Comparison of ENCODE assay signal across 10 cellular contexts in genomic region chr17:65455972-65456343, GRCh38.
A peak's percentile ranks its signal among the peaks of the same experiment; 100 is the strongest.
DNase-seq lines count a peak whose midpoint lies in the region; ATAC-seq and TF ChIP-seq lines count a peak whose summit lies in the region.
"Had no signal": no experiment of that assay in that cellular context is flagged by ENCODE, and none has a peak within 500 bp of the region (broad histone marks: within the 10 kb centered on the region; RNA-seq: fewer than 3 reads in every experiment).

No MANE protein-coding gene starts in this region.

- H3K36me3 ChIP-seq in adipocyte (ENCODE audit: control insufficient read depth, insufficient read depth, low read length, severe bottlenecking) (no peaks in the 10 kb centered on the region), kidney epithelial cell (ENCODE audit: control insufficient read depth, insufficient read depth, low read length) (no peaks in the 10 kb centered on the region), vagina (no peaks in the 10 kb centered on the region)
- H3K36me3 ChIP-seq: neutrophil had no signal

- H3K9me3 ChIP-seq in adipocyte (ENCODE audit: control insufficient read depth, low read length): peaks cover 3% of the 10 kb centered on the region
- no peaks in the 10 kb centered on the region for H3K9me3 ChIP-seq in vagina
- H3K9me3 ChIP-seq: neutrophil had no signal

- intact Hi-C loops in vagina (cut with DNase I): no loop called here

- no peak overlapping the region for H3K4me3 ChIP-seq in adipocyte (ENCODE audit: low read length)
- no peak overlapping the region for H3K4me3 ChIP-seq in kidney epithelial cell (ENCODE audit: low read depth, low read length)
- no peak overlapping the region for H3K4me3 ChIP-seq in vagina

- ATAC-seq in GM18519 (IDR thresholded peaks at IDR 0.05; ENCODE audit: low FRiP score, unreplicated experiment) (no peak), HG02571 (IDR thresholded peaks at IDR 0.05; ENCODE audit: unreplicated experiment) (no peak)

- H3K27me3 ChIP-seq in adipocyte (replicated peaks; ENCODE audit: control insufficient read depth, insufficient read depth, low read length) (peaks cover 17% of the 10 kb centered on the region), kidney epithelial cell (ENCODE audit: control insufficient read depth, insufficient read depth, low read length) (peaks cover 9% of the 10 kb centered on the region), vagina (no peaks in the 10 kb centered on the region)

- DNase-seq in stimulated activated CD4-positive, alpha-beta T cell treated with anti-CD3 and anti-CD28 coated beads, Interleukin-4, amount 100 ng/mL, for 1 hour: peak; percentile 3
- no peak for DNase-seq in stimulated activated CD4-positive, alpha-beta T cell treated with anti-CD3 and anti-CD28 coated beads, Interleukin-4, amount 100 ng/mL, for 24 hours
- DNase-seq in adipocyte (ENCODE audit: low read depth) (peak; percentile 36), kidney epithelial cell (ENCODE audit: low read depth) (no peak), vagina (ENCODE audit: extremely low spot score in 2 of 2) (no peak), hepatic stellate cell (ENCODE audit: low spot score) (no peak)
- DNase-seq: activated naive CD8-positive, alpha-beta T cell treated with anti-CD3 and anti-CD28 coated beads for 36 hours had no signal

- H3K4me1 ChIP-seq in adipocyte (ENCODE audit: control insufficient read depth, insufficient read depth, low read length) (peaks cover 35% of the 10 kb centered on the region), vagina (peaks cover 7% of the 10 kb centered on the region)

- peak overlapping the region; percentile 33 for H3K27ac ChIP-seq in vagina
- H3K27ac ChIP-seq: neutrophil had no signal

- no peak for TF ChIP-seq POLR2A in vagina (IDR thresholded peaks at IDR 0.05)

- H3K9ac ChIP-seq in adipocyte (ENCODE audit: low read length): no peak overlapping the region

- TF ChIP-seq CTCF in kidney epithelial cell (IDR thresholded peaks at IDR 0.05; ENCODE audit: insufficient read depth, low read length, poor library complexity, severe bottlenecking) (peak; percentile 38), vagina (IDR thresholded peaks at IDR 0.05) (no peak)

Comparison
In these comparisons a context has a peak if more than half of its experiments do, and no peak if none do; other contexts are left out.
1. DNase-seq: peak in stimulated activated CD4-positive, alpha-beta T cell treated with anti-CD3 and anti-CD28 coated beads, Interleukin-4, amount 100 ng/mL, for 1 hour (single experiment) and adipocyte (single experiment); none in stimulated activated CD4-positive, alpha-beta T cell treated with anti-CD3 and anti-CD28 coated beads, Interleukin-4, amount 100 ng/mL, for 24 hours (single experiment), kidney epithelial cell (single experiment), vagina (0 of 2) and hepatic stellate cell (single experiment).